ENCODE assay signal across 8 cellular contexts in genomic region chr9:35617548-35617947, GRCh38. TPM values are rescaled to one million over a fixed set of nuclear protein-coding genes. Genes with fewer than 3 reads are reported as not detected.
DNase-seq lines count a peak whose midpoint lies in the region; ATAC-seq and TF ChIP-seq lines count a peak whose summit lies in the region.

No MANE protein-coding gene starts in this region.

- H3K9me3 ChIP-seq in HUES6 (ENCODE audit: control insufficient read depth, insufficient read depth, low read depth, low read length) (no peaks in the 10 kb centered on the region), neural progenitor cell (ENCODE audit: low read depth) (no peaks in the 10 kb centered on the region)
- H3K9me3 ChIP-seq in effector memory CD4-positive, alpha-beta T cell (ENCODE audit: control insufficient read depth, low read length): no peaks in the 10 kb centered on the region

- H3K36me3 Mint-ChIP-seq in CD14-positive monocyte: peaks cover 3 to 4% of the 10 kb centered on the region in 2 donors
- no peaks in the 10 kb centered on the region for H3K36me3 Mint-ChIP-seq in neural progenitor cell

- H3K27me3 ChIP-seq in HUES6 (ENCODE audit: control insufficient read depth, insufficient read depth, low read length) (peaks cover 51% of the 10 kb centered on the region), neural progenitor cell (peaks cover 48% of the 10 kb centered on the region)
- no peaks in the 10 kb centered on the region for H3K27me3 ChIP-seq in effector memory CD4-positive, alpha-beta T cell (replicated peaks; ENCODE audit: control insufficient read depth, insufficient read depth, low read length, poor library complexity, severe bottlenecking)

- H3K36me3 ChIP-seq in HUES6 (ENCODE audit: control insufficient read depth, insufficient read depth, low read length) (no peaks in the 10 kb centered on the region), neural progenitor cell (no peaks in the 10 kb centered on the region)
- H3K36me3 ChIP-seq in effector memory CD4-positive, alpha-beta T cell (ENCODE audit: control insufficient read depth, insufficient read depth, low read length): no peaks in the 10 kb centered on the region

- ATAC-seq in GM21737 (IDR thresholded peaks at IDR 0.05; ENCODE audit: unreplicated experiment): no peak

- TF ChIP-seq CTCF in CD14-positive monocyte (IDR thresholded peaks at IDR 0.05) (no peak), neural progenitor cell (IDR thresholded peaks at IDR 0.05) (no peak)

- peaks cover 11% of the 10 kb centered on the region for H3K4me1 ChIP-seq in HUES6 (ENCODE audit: control insufficient read depth, insufficient read depth, low read length)
- H3K4me1 ChIP-seq in effector memory CD4-positive, alpha-beta T cell (ENCODE audit: control insufficient read depth, insufficient read depth, low read length, poor library complexity, severe bottlenecking): peaks cover 26% of the 10 kb centered on the region
- H3K4me1 ChIP-seq in neural progenitor cell: peaks cover 17% of the 10 kb centered on the region

- intact Hi-C loops in CD14-positive monocyte (cut with micrococcal nuclease): no loop called here

- H3K9me3 Mint-ChIP-seq in CD14-positive monocyte: no peaks in the 10 kb centered on the region
- H3K9me3 Mint-ChIP-seq in neural progenitor cell: no peaks in the 10 kb centered on the region

- no peaks in the 10 kb centered on the region for H3K79me2 ChIP-seq in neural progenitor cell (ENCODE audit: low read depth)

- DNase-seq in CD14-positive monocyte (ENCODE audit: low spot score) (no peak), neural progenitor cell (ENCODE audit: low spot score) (no peak), retina (no peak), NCI-H187 (lab: John Stamatoyannopoulos, UW) (no peak), NCI-H2171 treated with DMSO at 0.1 percent for 48 hours (lab: John Stamatoyannopoulos, UW) (no peak)
- DNase-seq in effector memory CD4-positive, alpha-beta T cell: no peak

- H3K27me3 Mint-ChIP-seq in CD14-positive monocyte (ENCODE audit: low read depth in 3 of 3) (peaks cover 13 to 25% (median 19%) of the 10 kb centered on the region in 3 donors), neural progenitor cell (ENCODE audit: insufficient read depth, low read depth) (peaks cover 38% of the 10 kb centered on the region)

- H3K9ac ChIP-seq in HUES6 (ENCODE audit: low read length) (no peak overlapping the region), neural progenitor cell (no peak overlapping the region)

- no peak overlapping the region for H3K27ac ChIP-seq in HUES6 (ENCODE audit: low read depth, low read length)
- peak overlapping the region; percentile 44 for H3K27ac ChIP-seq in effector memory CD4-positive, alpha-beta T cell (ENCODE audit: insufficient read depth, low read length, poor library complexity, severe bottlenecking)
- H3K27ac ChIP-seq in neural progenitor cell: no peak overlapping the region

- H3K27ac Mint-ChIP-seq in CD14-positive monocyte (peak overlapping the region in 6 of 7 donors; percentile 54 to 88 (median 76)), neural progenitor cell (no peak overlapping the region)

- H3K4me2 ChIP-seq in neural progenitor cell: peak overlapping the region; percentile 82

- no peaks in the 10 kb centered on the region for H4K20me1 ChIP-seq in neural progenitor cell (ENCODE audit: low read depth)

- H2AFZ ChIP-seq in neural progenitor cell (replicated peaks): peak overlapping the region; percentile 91

- H3F3A ChIP-seq in neural progenitor cell (ENCODE audit: low read depth): peaks cover 5% of the 10 kb centered on the region

- peaks cover 38% of the 10 kb centered on the region for H3K4me1 Mint-ChIP-seq in CD14-positive monocyte
- H3K4me1 Mint-ChIP-seq in neural progenitor cell: peaks cover 21% of the 10 kb centered on the region

- H3K4me3 ChIP-seq in HUES6 (ENCODE audit: low read depth, low read length): peak overlapping the region; percentile 59
- H3K4me3 ChIP-seq in effector memory CD4-positive, alpha-beta T cell (ENCODE audit: insufficient read depth, low read depth, low read length, poor library complexity, severe bottlenecking): peak overlapping the region; percentile 60
- peak overlapping the region; percentile 46 for H3K4me3 ChIP-seq in neural progenitor cell

- H3K4me3 Mint-ChIP-seq in CD14-positive monocyte (peak overlapping the region; percentile 83 to 90), neural progenitor cell (peak overlapping the region; percentile 71)

RNA-seq across cellular contexts. Expression of gene CD72, which starts 0.7 kb away (rescaled TPM):
- 1 to 10 TPM; 1.6 to 1.8 TPM for polyA plus RNA-seq in CD14-positive monocyte
- 0.56 and 1.4 TPM in 2 replicates for total RNA-seq in neural progenitor cell (ENCODE audit: low replicate concordance)

RNA-seq across cellular contexts. Expression of gene TESK1, which starts 12.5 kb away (rescaled TPM):
- polyA plus RNA-seq in CD14-positive monocyte: 1 to 10 TPM; 2.9 TPM
- 5.2 and 12.4 TPM in 2 replicates for total RNA-seq in neural progenitor cell (ENCODE audit: low replicate concordance)

RNA-seq across cellular contexts. Expression of gene SIT1, which starts 33.2 kb away (rescaled TPM):
- under 1 TPM; 0.27 to 0.36 TPM for polyA plus RNA-seq in CD14-positive monocyte
- total RNA-seq in neural progenitor cell (ENCODE audit: low replicate concordance): 0.56 and 0.86 TPM in 2 replicates

RNA-seq across cellular contexts. Expression of gene RMRP, which starts 40.3 kb away (rescaled TPM):
- 10 to 100 TPM in 1 of 2 donors, not detected in 1; 13.3 TPM for polyA plus RNA-seq in CD14-positive monocyte
- 1,307 and 2,709 TPM in 2 replicates for total RNA-seq in neural progenitor cell (ENCODE audit: low replicate concordance)

RNA-seq across cellular contexts. Expression of gene CCDC107, which starts 40.5 kb away (rescaled TPM):
- polyA plus RNA-seq in CD14-positive monocyte: 10 to 100 TPM; 23.2 to 32.6 TPM
- total RNA-seq in neural progenitor cell (ENCODE audit: low replicate concordance): 3.8 and 10.6 TPM in 2 replicates
